10 cellular contexts compared by ENCODE assay signal in the genomic region with DNA sequence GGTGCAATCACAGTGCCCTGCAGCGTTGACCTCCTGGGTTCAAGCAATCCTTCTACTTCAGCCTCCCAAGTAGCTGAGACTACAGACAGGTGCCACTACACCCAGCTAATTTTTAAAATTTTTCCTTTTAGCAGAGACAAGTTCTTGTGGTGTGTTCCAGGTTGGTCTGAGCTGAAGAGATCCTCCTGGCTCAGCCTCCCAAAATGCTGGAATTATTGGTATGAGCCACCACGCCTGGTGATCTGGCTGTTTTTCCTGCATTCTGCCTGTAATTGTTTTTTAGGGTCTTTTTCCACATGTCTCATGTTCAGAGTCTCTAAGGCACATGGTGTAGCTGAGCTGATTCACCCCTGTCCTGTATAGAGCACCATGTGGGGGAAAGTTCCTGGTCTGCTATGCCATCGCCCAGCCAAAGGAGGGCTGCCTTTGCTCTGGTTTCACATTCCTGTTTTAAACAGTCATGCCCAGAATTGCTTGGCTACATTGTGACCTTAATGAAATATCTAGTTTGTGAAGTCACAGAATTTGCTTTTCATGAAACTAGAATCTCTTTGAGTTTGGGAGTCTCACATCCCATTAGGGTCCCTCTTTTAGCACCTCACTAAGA. TPM values are rescaled to one million over a fixed set of nuclear protein-coding genes. Genes with fewer than 3 reads are reported as not detected.
DNase-seq lines count a peak whose midpoint lies in the region; ATAC-seq and TF ChIP-seq lines count a peak whose summit lies in the region.
"Not testable (repeated sequence)": the region's sequence is repeated elsewhere in the genome, so short reads cannot be mapped to it uniquely, and the experiment has no call there.
"Had no signal": no experiment of that assay in that cellular context is flagged by ENCODE, and none has a peak within 500 bp of the region (broad histone marks: within the 10 kb centered on the region; RNA-seq: fewer than 3 reads in every experiment).

No MANE protein-coding gene starts in this region.

- TF ChIP-seq CTCF in chondrocyte (IDR thresholded peaks at IDR 0.05) (peak; percentile 56), fibroblast of villous mesenchyme (IDR thresholded peaks at IDR 0.05; ENCODE audit: insufficient read depth, low read depth, low read length) (peak; percentile 14)

- peak; percentile 85 for ATAC-seq in SK-N-SH treated with all-trans-retinoic acid at 6 μM for 48 hours

- peak; percentile 18 for DNase-seq in DMS53 (lab: John Stamatoyannopoulos, UW)
- DNase-seq in M059J (ENCODE audit: low read depth): peak; percentile 34
- not testable (repeated sequence) for DNase-seq in chondrocyte (ENCODE audit: low spot score)
- peak; percentile 24 for DNase-seq in fibroblast of villous mesenchyme (ENCODE audit: low read depth)
- peak; percentile 35 for DNase-seq in left kidney (ENCODE audit: low read depth, low spot score)
- peak; percentile 77 for DNase-seq in posterior vena cava (ENCODE audit: low spot score)
- peak; percentile 60 for DNase-seq in ureter (ENCODE audit: low spot score)

- H3K9me3 Mint-ChIP-seq in chondrocyte (ENCODE audit: low read depth): not testable (repeated sequence)

- intact Hi-C loops in posterior vena cava (cut with DNase I): not testable (repeated sequence)

- not testable (repeated sequence) for H3K4me3 Mint-ChIP-seq in chondrocyte (ENCODE audit: unreplicated experiment)

- H3K27me3 Mint-ChIP-seq in chondrocyte (ENCODE audit: low read depth): not testable (repeated sequence)

- peaks cover 13% of the 10 kb centered on the region for H3K4me1 Mint-ChIP-seq in chondrocyte (ENCODE audit: low read depth)

- H3K27ac Mint-ChIP-seq in chondrocyte (ENCODE audit: unreplicated experiment): peak overlapping the region; percentile 36

- not testable (repeated sequence) for H3K4me3 ChIP-seq in fibroblast of villous mesenchyme (ENCODE audit: low read depth, low read length)

- H3K36me3 Mint-ChIP-seq in chondrocyte (ENCODE audit: low read depth): not testable (repeated sequence)

RNA-seq across cellular contexts. Expression of gene AKR1C2, which starts 15.1 kb away (rescaled TPM):
- total RNA-seq in M059J (2014; rRNA removed; shearing (Covaris generic)): 0.49 and 0.86 TPM in 2 replicates
- total RNA-seq in chondrocyte: 0.22 to 0.44 TPM (median 0.26 TPM) in 3 replicates
- 1.6 and 5.2 TPM in 2 replicates for total RNA-seq in fibroblast of villous mesenchyme
- 10 to 100 TPM; 27.1 to 42.7 TPM for total RNA-seq in posterior vena cava
- 343 TPM for total RNA-seq in ureter
- total RNA-seq: activated naive CD4-positive, alpha-beta T cell treated with anti-CD3 and anti-CD28 coated beads, Interleukin-2, amount 50 U/mL, for 72 hours; OCI-LY7 had no signal

RNA-seq across cellular contexts. Expression of gene AKR1C1, which starts 55.6 kb away (rescaled TPM):
- 25.7 and 25.8 TPM in 2 replicates for total RNA-seq in M059J (2014; rRNA removed; shearing (Covaris generic))
- 1.3 to 1.8 TPM (median 1.7 TPM) in 3 replicates for total RNA-seq in chondrocyte
- total RNA-seq in fibroblast of villous mesenchyme: 6.0 and 8.4 TPM in 2 replicates
- 10 to 100 TPM; 35.5 to 61.5 TPM for total RNA-seq in posterior vena cava
- 31.4 TPM for total RNA-seq in ureter
- total RNA-seq: OCI-LY7 had no signal
